In the genomic region with DNA sequence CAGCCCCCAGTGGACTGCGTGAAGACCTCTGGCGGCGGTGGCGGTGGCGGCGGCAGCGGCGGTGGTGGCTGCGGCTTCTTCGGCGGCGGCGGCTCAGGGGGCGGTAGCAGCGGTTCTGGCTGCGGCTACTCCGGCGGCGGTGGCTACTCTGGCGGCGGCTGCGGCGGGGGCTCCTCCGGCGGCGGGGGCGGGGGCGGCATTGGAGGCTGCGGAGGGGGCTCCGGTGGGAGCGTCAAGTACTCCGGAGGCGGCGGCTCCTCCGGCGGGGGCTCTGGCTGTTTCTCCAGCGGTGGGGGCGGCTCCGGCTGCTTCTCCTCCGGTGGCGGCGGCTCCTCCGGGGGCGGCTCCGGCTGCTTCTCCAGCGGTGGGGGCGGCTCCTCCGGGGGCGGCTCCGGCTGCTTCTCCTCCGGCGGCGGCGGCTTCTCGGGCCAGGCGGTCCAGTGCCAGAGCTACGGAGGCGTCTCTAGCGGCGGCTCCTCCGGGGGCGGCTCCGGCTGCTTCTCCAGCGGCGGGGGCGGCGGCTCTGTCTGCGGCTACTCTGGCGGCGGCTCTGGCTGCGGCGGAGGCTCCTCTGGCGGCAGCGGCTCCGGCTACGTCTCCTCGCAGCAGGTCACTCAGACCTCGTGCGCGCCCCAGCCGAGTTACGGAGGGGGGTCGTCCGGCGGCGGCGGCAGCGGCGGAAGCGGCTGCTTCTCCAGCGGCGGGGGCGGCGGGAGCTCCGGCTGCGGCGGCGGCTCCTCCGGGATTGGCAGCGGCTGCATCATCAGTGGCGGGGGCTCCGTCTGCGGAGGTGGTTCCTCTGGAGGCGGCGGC, we compare ENCODE assay signal across 1 cellular context.
TF ChIP-seq lines count a peak whose summit lies in the region.

No MANE protein-coding gene starts in this region.

TF ChIP-seq in A549, 52 proteins besides CTCF, POLR2A, EP300 and RAD21 (continued from another document):
- TF ChIP-seq, protein P1, sequence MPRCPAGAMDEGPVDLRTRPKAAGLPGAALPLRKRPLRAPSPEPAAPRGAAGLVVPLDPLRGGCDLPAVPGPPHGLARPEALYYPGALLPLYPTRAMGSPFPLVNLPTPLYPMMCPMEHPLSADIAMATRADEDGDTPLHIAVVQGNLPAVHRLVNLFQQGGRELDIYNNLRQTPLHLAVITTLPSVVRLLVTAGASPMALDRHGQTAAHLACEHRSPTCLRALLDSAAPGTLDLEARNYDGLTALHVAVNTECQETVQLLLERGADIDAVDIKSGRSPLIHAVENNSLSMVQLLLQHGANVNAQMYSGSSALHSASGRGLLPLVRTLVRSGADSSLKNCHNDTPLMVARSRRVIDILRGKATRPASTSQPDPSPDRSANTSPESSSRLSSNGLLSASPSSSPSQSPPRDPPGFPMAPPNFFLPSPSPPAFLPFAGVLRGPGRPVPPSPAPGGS (IDR thresholded peaks at IDR 0.05): no peak
- TF ChIP-seq ZFP36 (IDR thresholded peaks at IDR 0.05; ENCODE audit: borderline replicate concordance, partially characterized antibody) (no peak), MYC (IDR thresholded peaks at IDR 0.05; ENCODE audit: borderline replicate concordance, low read length) (no peak)
